Comparison of ENCODE assay signal across 8 cellular contexts in genomic region chr7:8418627-8419245, GRCh38. TPM values are rescaled to one million over a fixed set of nuclear protein-coding genes. Genes with fewer than 3 reads are reported as not detected.
DNase-seq lines count a peak whose midpoint lies in the region; ATAC-seq and TF ChIP-seq lines count a peak whose summit lies in the region.

No MANE protein-coding gene starts in this region.

- no peaks in the 10 kb centered on the region for H3K9me3 Mint-ChIP-seq in T-cell
- H3K9me3 Mint-ChIP-seq in endothelial cell (ENCODE audit: unreplicated experiment): no peaks in the 10 kb centered on the region
- H3K9me3 Mint-ChIP-seq in nephron progenitor cell: no peaks in the 10 kb centered on the region

- POLR2A ChIA-PET in AG04450 (lab: Yijun Ruan, JAX): no interaction called here
- POLR2A ChIA-PET in T-cell (lab: Charles Lee): no interaction called here

- H3K4me3 Mint-ChIP-seq in T-cell: no peak overlapping the region
- no peak overlapping the region for H3K4me3 Mint-ChIP-seq in endothelial cell (ENCODE audit: unreplicated experiment)
- H3K4me3 Mint-ChIP-seq in nephron progenitor cell: no peak overlapping the region

- CTCF ChIA-PET in AG04450 (lab: Charles Lee) (interaction anchor here (0.6 kb wide), 1 partner anchor 1198 kb away, joined by 4 read pairs; no protein-coding TSS in a partner anchor), T-cell (lab: Charles Lee) (no interaction called here)

- no peak overlapping the region for H3K4me3 ChIP-seq in AG04450 (ENCODE audit: low read depth, low read length)
- H3K4me3 ChIP-seq in GM06990 (replicated peaks; ENCODE audit: low read depth, low read length): no peak overlapping the region

- H3K27ac Mint-ChIP-seq in T-cell (no peak overlapping the region), endothelial cell (ENCODE audit: unreplicated experiment) (no peak overlapping the region), nephron progenitor cell (no peak overlapping the region)

- no peaks in the 10 kb centered on the region for H3K36me3 ChIP-seq in GM06990 (ENCODE audit: control insufficient read depth, insufficient read depth, low read length)

- H3K27me3 ChIP-seq in AG04450 (ENCODE audit: control insufficient read depth, insufficient read depth, low read length) (no peaks in the 10 kb centered on the region), GM06990 (replicated peaks; ENCODE audit: control insufficient read depth, insufficient read depth, low read length) (no peaks in the 10 kb centered on the region)

- H3K36me3 Mint-ChIP-seq in T-cell: no peaks in the 10 kb centered on the region
- H3K36me3 Mint-ChIP-seq in endothelial cell (ENCODE audit: low read depth, unreplicated experiment): no peaks in the 10 kb centered on the region
- no peaks in the 10 kb centered on the region for H3K36me3 Mint-ChIP-seq in nephron progenitor cell (ENCODE audit: low read depth)

- H3K4me1 Mint-ChIP-seq in T-cell (no peaks in the 10 kb centered on the region), endothelial cell (ENCODE audit: unreplicated experiment) (no peaks in the 10 kb centered on the region), nephron progenitor cell (no peaks in the 10 kb centered on the region)

- peak; percentile 53 for TF ChIP-seq CTCF in AG04450 (IDR thresholded peaks at IDR 0.05; ENCODE audit: low read depth, low read length)
- TF ChIP-seq CTCF in GM06990 (IDR thresholded peaks at IDR 0.05; ENCODE audit: insufficient read depth, low read length, poor library complexity, severe bottlenecking): peak; percentile 73
- peak; percentile 84 for TF ChIP-seq CTCF in endothelial cell (IDR thresholded peaks at IDR 0.05; ENCODE audit: unreplicated experiment)
- TF ChIP-seq CTCF in nephron progenitor cell (IDR thresholded peaks at IDR 0.05): peak; percentile 80

- H3K27me3 Mint-ChIP-seq in T-cell (peaks cover 4 to 6% of the 10 kb centered on the region in 2 donors), endothelial cell (ENCODE audit: unreplicated experiment) (no peaks in the 10 kb centered on the region), nephron progenitor cell (ENCODE audit: low read depth, poor library complexity) (peaks cover 18% of the 10 kb centered on the region)

- 0 out of 2 replicates have a peak, but pooled peaks cover under 1% of the 10 kb centered on the region for H3K9me3 ChIP-seq in AG04450 (ENCODE audit: control insufficient read depth, insufficient read depth, low read length)

- ATAC-seq in HG02588 (IDR thresholded peaks at IDR 0.05; ENCODE audit: unreplicated experiment) (peak; percentile 81), T-cell (replicated peaks in 1 of 4) (peak in 2 of 4 experiments; percentile 40 to 44)

- H3K27ac ChIP-seq in AG04450 (ENCODE audit: low read depth, low read length): no peak overlapping the region

- peak; percentile 3 for DNase-seq in AG04450 (ENCODE audit: low read depth, low spot score)
- DNase-seq in GM06990 (ENCODE audit: extremely low read depth, insufficient read length): no peak
- DNase-seq in NCI-H1105 treated with DMSO at 0.1 percent for 48 hours (lab: John Stamatoyannopoulos, UW): peak; percentile 86
- peak in 20 of 34 experiments; percentile 10 to 56 (median 30) for DNase-seq in T-cell
- peak; percentile 65 for DNase-seq in endothelial cell (ENCODE audit: low spot score)
- DNase-seq in nephron progenitor cell: peak; percentile 67
- no peak for DNase-seq in hepatic stellate cell (ENCODE audit: low spot score)

RNA-seq across cellular contexts. Expression of gene NXPH1, which starts 14.7 kb away (rescaled TPM):
- not detected in 2 replicates for polyA plus RNA-seq in AG04450 (2011; rRNA removed)
- not detected in 2 replicates for polyA minus RNA-seq in AG04450 (2011; rRNA and poly(A)+ RNA removed)
- total RNA-seq in T-cell: not detected
- total RNA-seq in endothelial cell (ENCODE audit: unreplicated experiment): not detected

Comparison
In these comparisons a context has a peak if more than half of its experiments do, and no peak if none do; other contexts are left out.
1. DNase-seq: peak in AG04450 (single experiment), NCI-H1105 treated with DMSO at 0.1 percent for 48 hours (single experiment), T-cell (20 of 34), endothelial cell (single experiment) and nephron progenitor cell (single experiment); none in GM06990 (single experiment) and hepatic stellate cell (single experiment).
2. Peak in every context shown above with its lines, with median percentiles within 50 percentile points of each other: CTCF ChIP-seq.